Comparison of ENCODE assay signal across 34 cellular contexts in genomic region chr18:44655435-44655834, GRCh38.
"Had no signal": no experiment of that assay in that cellular context is flagged by ENCODE, and none has a peak within 500 bp of the region (broad histone marks: within the 10 kb centered on the region; RNA-seq: fewer than 3 reads in every experiment).

No MANE protein-coding gene starts in this region.

- ATAC-seq: activated CD8-positive, alpha-beta memory T cell treated with anti-CD3 and anti-CD28 coated beads, Interleukin-2, amount 10 ng/mL, durations not matched to agents 7 days and 5 days; Panc1 had no signal

- H3K27ac ChIP-seq: ascending aorta, KMS-11, SJCRH30, VCaP had no signal

- H3K36me3 ChIP-seq: ascending aorta, SJCRH30 had no signal

- H3K4me2 ChIP-seq: KMS-11 had no signal

- H3K4me3 ChIP-seq: ascending aorta, SJCRH30 had no signal

- H3K9me3 ChIP-seq: ascending aorta, SJCRH30 had no signal

- H3K27me3 ChIP-seq: ascending aorta, SJCRH30 had no signal

- FAIRE-seq: bronchial epithelial cell had no signal

- DNase-seq: activated B cell treated with CpG ODN at 0.5 μM for 24 hours; activated CD4-positive, alpha-beta memory T cell treated with anti-CD3 and anti-CD28 coated beads for 36 hours; activated CD4-positive, alpha-beta T cell treated with anti-CD3 and anti-CD28 coated beads for 4 hours; activated CD4-positive, alpha-beta T cell treated with anti-CD3 and anti-CD28 coated beads, Interleukin-2, amount 50 U/mL, for 1 hour; activated CD4-positive, CD25-positive, alpha-beta regulatory T cell treated with anti-CD3 and anti-CD28 coated beads, Interleukin-2, amount 50 U/mL, for 72 hours; activated CD8-positive, alpha-beta memory T cell treated with anti-CD3 and anti-CD28 coated beads, Interleukin-2, amount 10 ng/mL, durations not matched to agents 7 days and 5 days; activated CD8-positive, alpha-beta memory T cell treated with anti-CD3 and anti-CD28 coated beads, Interleukin-2, amount 50 U/mL, for 48 hours; activated effector memory CD4-positive, alpha-beta T cell treated with Interleukin-2 at 50 U/mL for 16 hours; activated naive CD4-positive, alpha-beta T cell; activated naive CD4-positive, alpha-beta T cell treated with anti-CD3 and anti-CD28 coated beads, Interleukin-2, amount 50 U/mL, for 16 hours; activated naive CD8-positive, alpha-beta T cell treated with anti-CD3 and anti-CD28 coated beads for 36 hours; activated T-cell treated with anti-CD3 and anti-CD28 coated beads, Interleukin-2, amount 50 U/mL, for 48 hours; amygdala; caudate nucleus; cerebellar nuclear complex; MM.1S; MV-4-11; NCI-H1092; NCI-H1436 treated with DMSO at 0.1 percent for 48 hours; NCI-H1694 treated with DMSO at 0.1 percent for 48 hours; NCI-H2029; NCI-H345; NCI-H524 treated with DMSO at 0.1 percent for 48 hours; OCI-M1; SHP77; SJCRH30; T-helper 1 cell; T-helper 2 cell; T-helper 9 cell had no signal
